3 cellular contexts compared by ENCODE assay signal in genomic region chr1:2652926-2653571, GRCh38. TPM values are rescaled to one million over a fixed set of nuclear protein-coding genes. Genes with fewer than 3 reads are reported as not detected.
"Had no signal": no experiment of that assay in that cellular context is flagged by ENCODE, and none has a peak within 500 bp of the region (broad histone marks: within the 10 kb centered on the region; RNA-seq: fewer than 3 reads in every experiment).

No MANE protein-coding gene starts in this region.

RNA-seq across cellular contexts. Expression of gene MMEL1, which starts 20.2 kb away (rescaled TPM):
- total RNA-seq: astrocyte, kidney epithelial cell, thoracic aorta had no signal
